ENCODE assay signal across 43 cellular contexts in genomic region chrX:115191490-115192243, GRCh38. TPM values are rescaled to one million over a fixed set of nuclear protein-coding genes. Genes with fewer than 3 reads are reported as not detected.
"Had no signal": no experiment of that assay in that cellular context is flagged by ENCODE, and none has a peak within 500 bp of the region (broad histone marks: within the 10 kb centered on the region; RNA-seq: fewer than 3 reads in every experiment).

No MANE protein-coding gene starts in this region.

- H3K36me3 ChIP-seq: adrenal gland, ascending aorta, brain microvascular endothelial cell, breast epithelium, cardiac muscle cell had no signal

- ATAC-seq: activated naive CD4-positive, alpha-beta T cell treated with anti-CD3 and anti-CD28 coated beads, Interleukin-2, amount 50 U/mL, for 72 hours; activated naive CD8-positive, alpha-beta T cell treated with anti-CD3 and anti-CD28 coated beads, Interleukin-2, amount 50 U/mL, for 24 hours; activated T-cell treated with anti-CD3 and anti-CD28 coated beads, Interleukin-2, amount 50 U/mL, for 4 hours; activated T-cell treated with anti-CD3 and anti-CD28 coated beads, Interleukin-2, amount 50 U/mL, for 72 hours; activated T-helper 17 cell treated with anti-CD3 and anti-CD28 coated beads, Interleukin-2, amount 50 U/mL, for 72 hours; body of pancreas had no signal

- H3K4me1 Mint-ChIP-seq: activated naive CD4-positive, alpha-beta T cell treated with anti-CD3 and anti-CD28 coated beads, Interleukin-2, amount 10 ng/mL, durations not matched to agents 7 days and 5 days; activated naive CD4-positive, alpha-beta T cell treated with anti-CD3 and anti-CD28 coated beads, Interleukin-2, amount 50 U/mL, for 24 hours; activated naive CD8-positive, alpha-beta T cell treated with anti-CD3 and anti-CD28 coated beads for 36 hours; activated naive CD8-positive, alpha-beta T cell treated with anti-CD3 and anti-CD28 coated beads, Interleukin-2, amount 10 ng/mL, durations not matched to agents 7 days and 5 days; activated naive CD8-positive, alpha-beta T cell treated with anti-CD3 and anti-CD28 coated beads, Interleukin-2, amount 50 U/mL, for 24 hours; activated T-helper 17 cell treated with anti-CD3 and anti-CD28 coated beads, Interleukin-2, amount 50 U/mL, for 72 hours; central memory CD8-positive, alpha-beta T cell had no signal

- DNase-seq: activated effector memory CD4-positive, alpha-beta T cell treated with anti-CD3 and anti-CD28 coated beads, Interleukin-2, amount 50 U/mL, for 16 hours; activated effector memory CD4-positive, alpha-beta T cell treated with Interleukin-2 at 50 U/mL for 16 hours; activated gamma-delta T cell; activated gamma-delta T cell treated with Interleukin-2 at 50 U/mL for 16 hours; activated naive CD4-positive, alpha-beta T cell; activated naive CD4-positive, alpha-beta T cell treated with anti-CD3 and anti-CD28 coated beads for 36 hours; activated naive CD4-positive, alpha-beta T cell treated with anti-CD3 and anti-CD28 coated beads, Interleukin-2, amount 10 ng/mL, durations not matched to agents 7 days and 5 days; activated naive CD4-positive, alpha-beta T cell treated with anti-CD3 and anti-CD28 coated beads, Interleukin-2, amount 50 U/mL, for 16 hours; activated naive CD4-positive, alpha-beta T cell treated with Interleukin-2 at 50 U/mL for 16 hours; activated naive CD8-positive, alpha-beta T cell treated with anti-CD3 and anti-CD28 coated beads for 36 hours; activated naive CD8-positive, alpha-beta T cell treated with anti-CD3 and anti-CD28 coated beads, Interleukin-2, amount 10 ng/mL, durations not matched to agents 7 days and 5 days; activated naive CD8-positive, alpha-beta T cell treated with anti-CD3 and anti-CD28 coated beads, Interleukin-2, amount 50 U/mL, for 24 hours; activated T-cell treated with anti-CD3 and anti-CD28 coated beads, Interleukin-2, amount 50 U/mL, for 1 hour; activated T-cell treated with anti-CD3 and anti-CD28 coated beads, Interleukin-2, amount 50 U/mL, for 24 hours; activated T-cell treated with anti-CD3 and anti-CD28 coated beads, Interleukin-2, amount 50 U/mL, for 4 hours; activated T-cell treated with anti-CD3 and anti-CD28 coated beads, Interleukin-2, amount 50 U/mL, for 48 hours; activated T-cell treated with anti-CD3 and anti-CD28 coated beads, Interleukin-2, amount 50 U/mL, for 72 hours; adrenal gland; amniotic stem cell; amygdala; anterior cingulate cortex; aorta; body of pancreas; brain microvascular endothelial cell; caudate nucleus; central memory CD4-positive, alpha-beta T cell; cerebellar nuclear complex had no signal

- H3K27ac Mint-ChIP-seq: activated naive CD4-positive, alpha-beta T cell treated with anti-CD3 and anti-CD28 coated beads for 36 hours; activated naive CD4-positive, alpha-beta T cell treated with anti-CD3 and anti-CD28 coated beads, Interleukin-2, amount 10 ng/mL, durations not matched to agents 7 days and 5 days; activated naive CD4-positive, alpha-beta T cell treated with anti-CD3 and anti-CD28 coated beads, Interleukin-2, amount 50 U/mL, for 24 hours; activated naive CD4-positive, alpha-beta T cell treated with anti-CD3 and anti-CD28 coated beads, Interleukin-2, amount 50 U/mL, for 72 hours; activated naive CD8-positive, alpha-beta T cell; activated naive CD8-positive, alpha-beta T cell treated with anti-CD3 and anti-CD28 coated beads for 36 hours; activated naive CD8-positive, alpha-beta T cell treated with anti-CD3 and anti-CD28 coated beads, Interleukin-2, amount 10 ng/mL, durations not matched to agents 7 days and 5 days; activated naive CD8-positive, alpha-beta T cell treated with anti-CD3 and anti-CD28 coated beads, Interleukin-2, amount 50 U/mL, for 24 hours; activated T-cell treated with anti-CD3 and anti-CD28 coated beads, Interleukin-2, amount 50 U/mL, for 24 hours; activated T-cell treated with anti-CD3 and anti-CD28 coated beads, Interleukin-2, amount 50 U/mL, for 72 hours; activated T-helper 1 cell treated with anti-CD3 and anti-CD28 coated beads, Interleukin-12 subunit alpha, Interleukin-12 subunit beta, Interleukin-2, Interleukin-4 antibody, amounts not matched to agents 30 ng/mL and 10 ng/mL and 1 ng/mL, durations not matched to agents 14 hours and 24 hours and 36 hours; activated T-helper 17 cell treated with anti-CD3 and anti-CD28 coated beads, Interleukin-2, amount 50 U/mL, for 72 hours; activated T-helper 2 cell treated with anti-CD3 and anti-CD28 coated beads, Interferon-gamma antibody, Interleukin-2, Interleukin-4, amounts not matched to agents 10 μg/mL and 5 μg/mL and 100 μg/mL, durations not matched to agents 14 hours and 24 hours and 36 hours; brain had no signal

- H3K27me3 Mint-ChIP-seq: activated naive CD4-positive, alpha-beta T cell treated with anti-CD3 and anti-CD28 coated beads, Interleukin-2, amount 10 ng/mL, durations not matched to agents 7 days and 5 days; activated naive CD4-positive, alpha-beta T cell treated with anti-CD3 and anti-CD28 coated beads, Interleukin-2, amount 50 U/mL, for 24 hours; activated naive CD8-positive, alpha-beta T cell; activated naive CD8-positive, alpha-beta T cell treated with anti-CD3 and anti-CD28 coated beads for 36 hours; activated naive CD8-positive, alpha-beta T cell treated with anti-CD3 and anti-CD28 coated beads, Interleukin-2, amount 10 ng/mL, durations not matched to agents 7 days and 5 days; activated naive CD8-positive, alpha-beta T cell treated with anti-CD3 and anti-CD28 coated beads, Interleukin-2, amount 50 U/mL, for 24 hours; activated T-helper 17 cell treated with anti-CD3 and anti-CD28 coated beads, Interleukin-2, amount 50 U/mL, for 72 hours; brain; central memory CD8-positive, alpha-beta T cell had no signal

- FAIRE-seq: bronchial epithelial cell had no signal

- H3K27ac ChIP-seq: adrenal gland, ascending aorta, body of pancreas, brain microvascular endothelial cell, breast epithelium, cardiac muscle cell had no signal

- H3K4me3 ChIP-seq: adrenal gland, ascending aorta, body of pancreas, breast epithelium, cardiac muscle cell had no signal

- H3K27me3 ChIP-seq: adrenal gland, ascending aorta, body of pancreas, brain microvascular endothelial cell, cardiac muscle cell had no signal

- H3K4me3 Mint-ChIP-seq: activated naive CD4-positive, alpha-beta T cell treated with anti-CD3 and anti-CD28 coated beads for 36 hours; activated naive CD4-positive, alpha-beta T cell treated with anti-CD3 and anti-CD28 coated beads, Interleukin-2, amount 10 ng/mL, durations not matched to agents 7 days and 5 days; activated naive CD4-positive, alpha-beta T cell treated with anti-CD3 and anti-CD28 coated beads, Interleukin-2, amount 50 U/mL, for 24 hours; activated naive CD8-positive, alpha-beta T cell; activated naive CD8-positive, alpha-beta T cell treated with anti-CD3 and anti-CD28 coated beads for 36 hours; activated naive CD8-positive, alpha-beta T cell treated with anti-CD3 and anti-CD28 coated beads, Interleukin-2, amount 10 ng/mL, durations not matched to agents 7 days and 5 days; activated naive CD8-positive, alpha-beta T cell treated with anti-CD3 and anti-CD28 coated beads, Interleukin-2, amount 50 U/mL, for 24 hours; activated T-cell treated with anti-CD3 and anti-CD28 coated beads, Interleukin-2, amount 50 U/mL, for 24 hours; activated T-cell treated with anti-CD3 and anti-CD28 coated beads, Interleukin-2, amount 50 U/mL, for 4 hours; activated T-cell treated with anti-CD3 and anti-CD28 coated beads, Interleukin-2, amount 50 U/mL, for 72 hours; activated T-helper 1 cell treated with anti-CD3 and anti-CD28 coated beads, Interleukin-12 subunit alpha, Interleukin-12 subunit beta, Interleukin-2, Interleukin-4 antibody, amounts not matched to agents 30 ng/mL and 10 ng/mL and 1 ng/mL, durations not matched to agents 14 hours and 24 hours and 36 hours; activated T-helper 17 cell treated with anti-CD3 and anti-CD28 coated beads, Interleukin-2, amount 50 U/mL, for 72 hours; brain; central memory CD8-positive, alpha-beta T cell had no signal

- H3K4me1 ChIP-seq: adrenal gland, ascending aorta, body of pancreas, breast epithelium had no signal

- H3K9me3 Mint-ChIP-seq: activated naive CD4-positive, alpha-beta T cell treated with anti-CD3 and anti-CD28 coated beads, Interleukin-2, amount 50 U/mL, for 24 hours; activated naive CD8-positive, alpha-beta T cell treated with anti-CD3 and anti-CD28 coated beads for 36 hours had no signal

- H3K9me3 ChIP-seq: adrenal gland, ascending aorta, body of pancreas had no signal

- H3K36me3 Mint-ChIP-seq: activated naive CD4-positive, alpha-beta T cell treated with anti-CD3 and anti-CD28 coated beads, Interleukin-2, amount 10 ng/mL, durations not matched to agents 7 days and 5 days; activated naive CD4-positive, alpha-beta T cell treated with anti-CD3 and anti-CD28 coated beads, Interleukin-2, amount 50 U/mL, for 24 hours; activated naive CD8-positive, alpha-beta T cell; activated naive CD8-positive, alpha-beta T cell treated with anti-CD3 and anti-CD28 coated beads for 36 hours; activated naive CD8-positive, alpha-beta T cell treated with anti-CD3 and anti-CD28 coated beads, Interleukin-2, amount 10 ng/mL, durations not matched to agents 7 days and 5 days had no signal

RNA-seq across cellular contexts. Expression of gene RBMXL3, which starts 2.5 kb away (rescaled TPM):
- total RNA-seq: activated naive CD4-positive, alpha-beta T cell treated with anti-CD3 and anti-CD28 coated beads for 36 hours; activated naive CD4-positive, alpha-beta T cell treated with anti-CD3 and anti-CD28 coated beads, Interleukin-2, amount 50 U/mL, for 72 hours; activated naive CD8-positive, alpha-beta T cell treated with anti-CD3 and anti-CD28 coated beads for 36 hours; activated naive CD8-positive, alpha-beta T cell treated with anti-CD3 and anti-CD28 coated beads, Interleukin-2, amount 10 ng/mL, durations not matched to agents 7 days and 5 days; activated T-cell treated with anti-CD3 and anti-CD28 coated beads, Interleukin-2, amount 50 U/mL, for 4 hours; activated T-cell treated with anti-CD3 and anti-CD28 coated beads, Interleukin-2, amount 50 U/mL, for 72 hours; activated T-helper 1 cell treated with anti-CD3 and anti-CD28 coated beads, Interleukin-12 subunit alpha, Interleukin-12 subunit beta, Interleukin-2, Interleukin-4 antibody, amounts not matched to agents 30 ng/mL and 10 ng/mL and 1 ng/mL, durations not matched to agents 14 hours and 24 hours and 36 hours; activated T-helper 17 cell treated with anti-CD3 and anti-CD28 coated beads, Interleukin-2, amount 50 U/mL, for 72 hours; activated T-helper 2 cell treated with anti-CD3 and anti-CD28 coated beads, Interferon-gamma antibody, Interleukin-2, Interleukin-4, amounts not matched to agents 10 μg/mL and 5 μg/mL and 100 μg/mL, durations not matched to agents 14 hours and 24 hours and 36 hours; adrenal gland; aorta; ascending aorta; astrocyte; body of pancreas; breast epithelium; bronchial epithelial cell; cardiac muscle cell; cardiac septum; cerebellum had no signal
- polyA plus RNA-seq: adipose tissue, adrenal gland, aorta, cardiac muscle cell had no signal

RNA-seq across cellular contexts. Expression of gene LRCH2, which starts 42.2 kb away (rescaled TPM):
- total RNA-seq: activated naive CD4-positive, alpha-beta T cell treated with anti-CD3 and anti-CD28 coated beads for 36 hours; activated naive CD4-positive, alpha-beta T cell treated with anti-CD3 and anti-CD28 coated beads, Interleukin-2, amount 50 U/mL, for 72 hours; activated naive CD8-positive, alpha-beta T cell treated with anti-CD3 and anti-CD28 coated beads for 36 hours; activated naive CD8-positive, alpha-beta T cell treated with anti-CD3 and anti-CD28 coated beads, Interleukin-2, amount 10 ng/mL, durations not matched to agents 7 days and 5 days; activated T-cell treated with anti-CD3 and anti-CD28 coated beads, Interleukin-2, amount 50 U/mL, for 72 hours; activated T-helper 1 cell treated with anti-CD3 and anti-CD28 coated beads, Interleukin-12 subunit alpha, Interleukin-12 subunit beta, Interleukin-2, Interleukin-4 antibody, amounts not matched to agents 30 ng/mL and 10 ng/mL and 1 ng/mL, durations not matched to agents 14 hours and 24 hours and 36 hours; activated T-helper 17 cell treated with anti-CD3 and anti-CD28 coated beads, Interleukin-2, amount 50 U/mL, for 72 hours; activated T-helper 2 cell treated with anti-CD3 and anti-CD28 coated beads, Interferon-gamma antibody, Interleukin-2, Interleukin-4, amounts not matched to agents 10 μg/mL and 5 μg/mL and 100 μg/mL, durations not matched to agents 14 hours and 24 hours and 36 hours had no signal
